1 cellular context compared by ENCODE assay signal in the genomic region with DNA sequence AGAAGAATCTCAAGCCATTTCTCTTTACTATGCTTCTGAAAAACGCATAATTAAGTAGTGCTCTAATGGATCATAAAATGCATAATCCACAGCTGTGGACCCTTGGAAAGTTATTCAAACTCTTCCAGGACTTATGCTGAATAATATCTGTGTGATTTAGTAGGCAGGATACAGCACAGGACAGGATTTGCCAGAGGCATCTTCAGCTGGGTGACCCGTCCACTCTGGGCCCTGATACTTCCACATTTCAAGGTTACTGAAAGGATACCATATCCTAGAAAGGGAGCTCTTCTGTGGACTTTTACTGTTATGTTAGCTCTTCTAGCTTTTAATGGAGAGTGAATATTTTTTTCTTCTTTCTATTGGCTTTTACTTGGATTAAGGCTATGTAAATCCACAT.
TF ChIP-seq lines count a peak whose summit lies in the region.

No MANE protein-coding gene starts in this region.

TF ChIP-seq in IMR-90, 13 proteins besides CTCF, POLR2A, EP300 and RAD21:
- TF ChIP-seq FOS (IDR thresholded peaks at IDR 0.05; ENCODE audit: low read depth, low read length) (no peak), NFE2L2 (IDR thresholded peaks at IDR 0.05; ENCODE audit: low read depth, low read length) (no peak), CEBPB (IDR thresholded peaks at IDR 0.05; ENCODE audit: low read depth, low read length) (no peak), RCOR1 (IDR thresholded peaks at IDR 0.05; ENCODE audit: insufficient replicate concordance, low read length) (no peak), MAFK (IDR thresholded peaks at IDR 0.05; ENCODE audit: low read depth, low read length) (no peak), MXI1 (IDR thresholded peaks at IDR 0.05; ENCODE audit: borderline replicate concordance, low read depth, low read length) (no peak), CHD1 (IDR thresholded peaks at IDR 0.05; ENCODE audit: low read depth, low read length) (no peak), SMC3 (IDR thresholded peaks at IDR 0.05; ENCODE audit: low read depth, low read length) (no peak), MAZ (IDR thresholded peaks at IDR 0.05; ENCODE audit: borderline replicate concordance, low read depth, low read length) (no peak)
- TF ChIP-seq, protein P1, sequence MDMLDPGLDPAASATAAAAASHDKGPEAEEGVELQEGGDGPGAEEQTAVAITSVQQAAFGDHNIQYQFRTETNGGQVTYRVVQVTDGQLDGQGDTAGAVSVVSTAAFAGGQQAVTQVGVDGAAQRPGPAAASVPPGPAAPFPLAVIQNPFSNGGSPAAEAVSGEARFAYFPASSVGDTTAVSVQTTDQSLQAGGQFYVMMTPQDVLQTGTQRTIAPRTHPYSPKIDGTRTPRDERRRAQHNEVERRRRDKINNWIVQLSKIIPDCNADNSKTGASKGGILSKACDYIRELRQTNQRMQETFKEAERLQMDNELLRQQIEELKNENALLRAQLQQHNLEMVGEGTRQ (IDR thresholded peaks at IDR 0.05; ENCODE audit: low read depth, low read length), result no peak
- TF ChIP-seq, protein P2, sequence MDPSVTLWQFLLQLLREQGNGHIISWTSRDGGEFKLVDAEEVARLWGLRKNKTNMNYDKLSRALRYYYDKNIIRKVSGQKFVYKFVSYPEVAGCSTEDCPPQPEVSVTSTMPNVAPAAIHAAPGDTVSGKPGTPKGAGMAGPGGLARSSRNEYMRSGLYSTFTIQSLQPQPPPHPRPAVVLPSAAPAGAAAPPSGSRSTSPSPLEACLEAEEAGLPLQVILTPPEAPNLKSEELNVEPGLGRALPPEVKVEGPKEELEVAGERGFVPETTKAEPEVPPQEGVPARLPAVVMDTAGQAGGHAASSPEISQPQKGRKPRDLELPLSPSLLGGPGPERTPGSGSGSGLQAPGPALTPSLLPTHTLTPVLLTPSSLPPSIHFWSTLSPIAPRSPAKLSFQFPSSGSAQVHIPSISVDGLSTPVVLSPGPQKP (IDR thresholded peaks at IDR 0.05; ENCODE audit: borderline replicate concordance, low read depth, low read length), result no peak
